In the genomic region with DNA sequence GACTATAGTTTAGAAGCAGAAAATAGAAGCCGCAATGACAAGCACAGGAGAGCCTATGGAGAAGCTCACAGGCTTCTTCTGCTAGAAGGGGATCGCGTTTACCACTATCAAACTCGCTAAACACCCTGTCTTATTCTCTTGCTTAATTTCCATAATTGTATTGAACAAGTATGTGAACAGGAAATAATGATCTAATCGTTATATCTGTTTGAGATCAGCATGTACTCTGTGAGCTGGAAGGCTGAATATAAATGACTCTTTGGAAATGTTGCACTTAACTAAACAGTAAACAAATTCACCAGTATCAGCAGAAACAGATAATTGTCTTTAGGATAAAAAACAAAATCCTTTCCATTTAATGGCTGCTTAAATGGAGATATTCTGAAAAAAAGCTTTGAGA, we compare ENCODE assay signal across 26 cellular contexts. TPM values are rescaled to one million over a fixed set of nuclear protein-coding genes. Genes with fewer than 3 reads are reported as not detected.
"Had no signal": no experiment of that assay in that cellular context is flagged by ENCODE, and none has a peak within 500 bp of the region (broad histone marks: within the 10 kb centered on the region; RNA-seq: fewer than 3 reads in every experiment).

No MANE protein-coding gene starts in this region.

- H3K4me3 Mint-ChIP-seq: activated CD8-positive, alpha-beta T cell treated with anti-CD3 and anti-CD28 coated beads, Interleukin-2, amount 10 ng/mL, durations not matched to agents 7 days and 5 days; activated naive CD4-positive, alpha-beta T cell treated with anti-CD3 and anti-CD28 coated beads, Interleukin-2, amount 50 U/mL, for 24 hours; activated T-helper 1 cell treated with anti-CD3 and anti-CD28 coated beads, Interleukin-12 subunit alpha, Interleukin-12 subunit beta, Interleukin-2, Interleukin-4 antibody, amounts not matched to agents 30 ng/mL and 10 ng/mL and 1 ng/mL, durations not matched to agents 14 hours and 24 hours and 36 hours; effector memory CD8-positive, alpha-beta T cell; memory B cell; T-helper 2 cell treated with Interferon-gamma antibody and Interleukin-4, amounts not matched to agents 5 μg/mL and 100 μg/mL, for 36 hours had no signal

- H3K27me3 ChIP-seq: adrenal gland, ascending aorta, brain microvascular endothelial cell, dorsolateral prefrontal cortex, esophagus muscularis mucosa, gastrocnemius medialis, sigmoid colon, upper lobe of left lung had no signal

- H3K4me3 ChIP-seq: adrenal gland, ascending aorta, dorsolateral prefrontal cortex, esophagus muscularis mucosa, gastrocnemius medialis, mucosa of descending colon, sigmoid colon, smooth muscle cell, upper lobe of left lung had no signal

- H3K36me3 ChIP-seq: adrenal gland, ascending aorta, brain microvascular endothelial cell, esophagus muscularis mucosa, gastrocnemius medialis, upper lobe of left lung had no signal

- H3K36me3 Mint-ChIP-seq: memory B cell had no signal

- H3K27ac Mint-ChIP-seq: activated CD8-positive, alpha-beta T cell treated with anti-CD3 and anti-CD28 coated beads, Interleukin-2, amount 10 ng/mL, durations not matched to agents 7 days and 5 days; activated naive CD4-positive, alpha-beta T cell treated with anti-CD3 and anti-CD28 coated beads, Interleukin-2, amount 50 U/mL, for 24 hours; activated T-helper 1 cell treated with anti-CD3 and anti-CD28 coated beads, Interleukin-12 subunit alpha, Interleukin-12 subunit beta, Interleukin-2, Interleukin-4 antibody, amounts not matched to agents 30 ng/mL and 10 ng/mL and 1 ng/mL, durations not matched to agents 14 hours and 24 hours and 36 hours; effector memory CD8-positive, alpha-beta T cell; memory B cell; T-helper 2 cell treated with Interferon-gamma antibody and Interleukin-4, amounts not matched to agents 5 μg/mL and 100 μg/mL, for 36 hours had no signal

- ATAC-seq: activated CD8-positive, alpha-beta T cell treated with anti-CD3 and anti-CD28 coated beads, Interleukin-2, amount 10 ng/mL, durations not matched to agents 7 days and 5 days; effector memory CD8-positive, alpha-beta T cell; gastrocnemius medialis had no signal

- H3K4me1 ChIP-seq: ascending aorta, esophagus muscularis mucosa had no signal

- H3K27me3 Mint-ChIP-seq: activated naive CD4-positive, alpha-beta T cell treated with anti-CD3 and anti-CD28 coated beads, Interleukin-2, amount 50 U/mL, for 24 hours; effector memory CD8-positive, alpha-beta T cell; memory B cell had no signal

- H3K9me3 ChIP-seq: adrenal gland, ascending aorta, esophagus muscularis mucosa, gastrocnemius medialis, mucosa of descending colon, sigmoid colon, upper lobe of left lung had no signal

- H3K9me3 Mint-ChIP-seq: activated naive CD4-positive, alpha-beta T cell treated with anti-CD3 and anti-CD28 coated beads, Interleukin-2, amount 50 U/mL, for 24 hours; activated T-helper 1 cell treated with anti-CD3 and anti-CD28 coated beads, Interleukin-12 subunit alpha, Interleukin-12 subunit beta, Interleukin-2, Interleukin-4 antibody, amounts not matched to agents 30 ng/mL and 10 ng/mL and 1 ng/mL, durations not matched to agents 14 hours and 24 hours and 36 hours; effector memory CD8-positive, alpha-beta T cell; memory B cell; T-helper 2 cell treated with Interferon-gamma antibody and Interleukin-4, amounts not matched to agents 5 μg/mL and 100 μg/mL, for 36 hours had no signal

- DNase-seq: activated CD4-positive, alpha-beta T cell treated with anti-CD3 and anti-CD28 coated beads, Interleukin-2, amount 50 U/mL, for 1 hour; activated CD4-positive, CD25-positive, alpha-beta regulatory T cell treated with anti-CD3 and anti-CD28 coated beads, Interleukin-2, amount 50 U/mL, for 72 hours; activated CD8-positive, alpha-beta T cell treated with anti-CD3 and anti-CD28 coated beads, Interleukin-2, amount 10 ng/mL, durations not matched to agents 7 days and 5 days; activated gamma-delta T cell treated with Interleukin-2 at 50 U/mL for 16 hours; adrenal gland; brain microvascular endothelial cell; caudate nucleus; dorsolateral prefrontal cortex; effector memory CD8-positive, alpha-beta T cell; gastrocnemius medialis; hypothalamus; islet precursor cell; posterior cingulate gyrus; sigmoid colon; stimulated activated CD4-positive, alpha-beta T cell treated with anti-CD3 and anti-CD28 coated beads, Interleukin-15, amount 100 ng/mL, for 24 hours; stimulated activated naive CD4-positive, alpha-beta T cell; upper lobe of left lung had no signal

- H3K27ac ChIP-seq: adrenal gland, ascending aorta, brain microvascular endothelial cell, dorsolateral prefrontal cortex, esophagus muscularis mucosa, gastrocnemius medialis, sigmoid colon, VCaP had no signal

RNA-seq across cellular contexts. Expression of a gene that starts 15.0 kb away (rescaled TPM):
- total RNA-seq: ascending aorta had no signal
